36 cellular contexts compared by ENCODE assay signal in genomic region chr2:44959855-44960254, GRCh38. TPM values are rescaled to one million over a fixed set of nuclear protein-coding genes. Genes with fewer than 3 reads are reported as not detected.
DNase-seq lines count a peak whose midpoint lies in the region; ATAC-seq, FAIRE-seq and TF ChIP-seq lines count a peak whose summit lies in the region.
"Had no signal": no experiment of that assay in that cellular context is flagged by ENCODE, and none has a peak within 500 bp of the region (broad histone marks: within the 10 kb centered on the region; RNA-seq: fewer than 3 reads in every experiment).

No MANE protein-coding gene starts in this region.

- H2AFZ ChIP-seq in mammary epithelial cell (ENCODE audit: low read depth, low read length) (peak overlapping the region; percentile 23), astrocyte (ENCODE audit: low read depth, low read length) (no peak overlapping the region)
- H2AFZ ChIP-seq: GM23338 had no signal

- dilution Hi-C loops in mammary epithelial cell (cut with HindIII; ENCODE audit: low sequenced_read_pairs): loop anchor here (5.0 to 10.0 kb wide), 2 partner anchors 38 to 565 kb away; no protein-coding TSS in a partner anchor

- intact Hi-C loops in mammary epithelial cell (cut with micrococcal nuclease) (loop anchor here (5.0 kb wide), 1 partner anchor 243 kb away; no protein-coding TSS in a partner anchor), MCF 10A (cut with micrococcal nuclease) (loop anchor here (2.0 to 5.0 kb wide), 2 partner anchors 63 to 245 kb away; no protein-coding TSS in a partner anchor), vagina (cut with DNase I) (loop anchor here (5.0 to 10.0 kb wide), 2 partner anchors 473 to 915 kb away; no protein-coding TSS in a partner anchor), left lung (cut with DNase I) (loop anchor here in 1 of 2 donors (10.0 kb wide), 2 partner anchors 485 to 565 kb away; no protein-coding TSS in a partner anchor)

- no TSS peak for BruUV-seq in mammary epithelial cell (replicated peaks; lab: Mats Ljungman, UMichigan)
- no TSS peak for BruUV-seq in MCF 10A (replicated peaks; lab: Mats Ljungman, UMichigan)

- CTCF ChIA-PET in mammary epithelial cell (lab: Charles Lee; ENCODE audit: low non-redundant PET) (no interaction called here), MCF 10A (lab: Yijun Ruan, JAX) (no interaction called here)

- H3K4me2 ChIP-seq in mammary epithelial cell (ENCODE audit: insufficient read depth, low read depth, low read length) (no peak overlapping the region), astrocyte (ENCODE audit: low read length) (no peak overlapping the region)
- H3K4me2 ChIP-seq: GM23338 had no signal

- H3K4me1 ChIP-seq in mammary epithelial cell (ENCODE audit: insufficient read depth, low read length): peaks cover 26% of the 10 kb centered on the region
- peaks cover 12% of the 10 kb centered on the region for H3K4me1 ChIP-seq in astrocyte (ENCODE audit: insufficient read depth, low read length)
- H3K4me1 ChIP-seq in gastroesophageal sphincter: peaks cover 0 to 14% (median 7%) of the 10 kb centered on the region in 3 donors
- peaks cover 33% of the 10 kb centered on the region for H3K4me1 ChIP-seq in vagina
- peaks cover 7 to 11% of the 10 kb centered on the region in 2 donors for H3K4me1 ChIP-seq in left lung

- H3K4me3 ChIP-seq in mammary epithelial cell (replicated peaks in 1 of 3; ENCODE audit: insufficient read depth in 1 of 3, low read depth in 2 of 3, low read length in 3 of 3): no peak overlapping the region
- no peak overlapping the region for H3K4me3 ChIP-seq in astrocyte (ENCODE audit: insufficient read depth, low read depth, low read length)
- H3K4me3 ChIP-seq in gastroesophageal sphincter: no peak overlapping the region
- H3K4me3 ChIP-seq in vagina: no peak overlapping the region
- H3K4me3 ChIP-seq in left lung: no peak overlapping the region
- H3K4me3 ChIP-seq: GM23338 had no signal

- H3K9ac ChIP-seq in mammary epithelial cell (ENCODE audit: insufficient read depth, low read length) (no peak overlapping the region), astrocyte (ENCODE audit: low read length) (no peak overlapping the region)

- FAIRE-seq in astrocyte (lab: Jason Lieb, UNC): no peak
- FAIRE-seq: HTR-8/SVneo had no signal

- no peaks in the 10 kb centered on the region for H3K9me3 ChIP-seq in mammary epithelial cell (replicated peaks; ENCODE audit: insufficient read depth, low read length)
- no peaks in the 10 kb centered on the region for H3K9me3 ChIP-seq in astrocyte (ENCODE audit: insufficient read depth, low read depth, low read length)
- H3K9me3 ChIP-seq in gastroesophageal sphincter: no peaks in the 10 kb centered on the region
- H3K9me3 ChIP-seq in vagina: no peaks in the 10 kb centered on the region
- no peaks in the 10 kb centered on the region for H3K9me3 ChIP-seq in left lung

- POLR2A ChIA-PET in MCF 10A (lab: Yijun Ruan, JAX): no interaction called here

- H3K36me3 ChIP-seq in mammary epithelial cell (ENCODE audit: insufficient read depth, low read length): no peaks in the 10 kb centered on the region
- H3K36me3 ChIP-seq in astrocyte (ENCODE audit: insufficient read depth, low read length): no peaks in the 10 kb centered on the region
- no peaks in the 10 kb centered on the region for H3K36me3 ChIP-seq in gastroesophageal sphincter
- no peaks in the 10 kb centered on the region for H3K36me3 ChIP-seq in vagina
- H3K36me3 ChIP-seq in left lung: no peaks in the 10 kb centered on the region

- no peaks in the 10 kb centered on the region for H4K20me1 ChIP-seq in mammary epithelial cell (ENCODE audit: insufficient read depth, low read length)
- H4K20me1 ChIP-seq in astrocyte (ENCODE audit: insufficient read depth, low read length): no peaks in the 10 kb centered on the region

- 72% methylated on average over 6 of the region's 6 CpGs for WGBS in mammary epithelial cell (ENCODE audit: low coverage, missing lambda C conversion rate)
- WGBS in gastroesophageal sphincter (ENCODE audit: low coverage in 1 of 2), 2 donors: 63 to 92% methylated on average over 2 to 5 of the region's 6 CpGs

- H3K27ac ChIP-seq in mammary epithelial cell (ENCODE audit: insufficient read depth, low read depth, low read length) (no peak overlapping the region), astrocyte (ENCODE audit: low read depth, low read length) (no peak overlapping the region), gastroesophageal sphincter (peak overlapping the region in 1 of 4 donors; percentile 55), vagina (peak overlapping the region; percentile 75), left lung (no peak overlapping the region)
- H3K27ac ChIP-seq: 22Rv1 had no signal

- H3K27me3 ChIP-seq in mammary epithelial cell (ENCODE audit: insufficient read depth, low read length) (peaks cover 5% of the 10 kb centered on the region), astrocyte (ENCODE audit: insufficient read depth, low read length) (peaks cover 24% of the 10 kb centered on the region), gastroesophageal sphincter (peaks cover 89% of the 10 kb centered on the region), vagina (no peaks in the 10 kb centered on the region), left lung (peaks cover 11 to 91% of the 10 kb centered on the region in 2 donors)

- H3K4me3 Mint-ChIP-seq in MCF 10A (ENCODE audit: unreplicated experiment) (no peak overlapping the region), astrocyte (ENCODE audit: unreplicated experiment) (no peak overlapping the region)
- H3K4me3 Mint-ChIP-seq: activated CD8-positive, alpha-beta T cell treated with anti-CD3 and anti-CD28 coated beads, Interleukin-2, amount 10 ng/mL, durations not matched to agents 7 days and 5 days; activated naive CD4-positive, alpha-beta T cell treated with anti-CD3 and anti-CD28 coated beads, Interleukin-2, amount 10 ng/mL, durations not matched to agents 7 days and 5 days; brain; CD14-positive monocyte; GM23338; mesothelial cell of epicardium; natural killer cell; stimulated activated memory B cell treated with anti-CD40 and anti-IgM and Interleukin-4, amounts not matched to agents 10 μg/mL and 1 μg/mL and 100 μg/mL, for 72 hours; type B pancreatic cell had no signal

- TF ChIP-seq POLR2A in gastroesophageal sphincter (IDR thresholded peaks at IDR 0.05) (no peak), vagina (IDR thresholded peaks at IDR 0.05) (no peak)

- H3K27me3 Mint-ChIP-seq in MCF 10A (ENCODE audit: insufficient read depth, unreplicated experiment) (peaks cover 7% of the 10 kb centered on the region), astrocyte (ENCODE audit: low read depth, unreplicated experiment) (peaks cover 38% of the 10 kb centered on the region)

- H3K79me2 ChIP-seq in mammary epithelial cell (ENCODE audit: insufficient read depth, low read length) (no peaks in the 10 kb centered on the region), astrocyte (ENCODE audit: insufficient read depth, low read length) (no peaks in the 10 kb centered on the region)

- H3K4me1 Mint-ChIP-seq in MCF 10A (ENCODE audit: insufficient read depth, unreplicated experiment) (peaks cover 21% of the 10 kb centered on the region), astrocyte (ENCODE audit: low read depth, unreplicated experiment) (peaks cover 4% of the 10 kb centered on the region)

- in situ Hi-C loops in mammary epithelial cell (cut with MboI; ENCODE audit: low sequenced_read_pairs in 2 of 2): loop anchor here (25.0 kb wide), 2 partner anchors 473 to 923 kb away; no protein-coding TSS in a partner anchor

- DNase-seq in mammary epithelial cell (no peak), MCF 10A (ENCODE audit: unreplicated experiment) (no peak), astrocyte (ENCODE audit: low read depth) (no peak), vagina (ENCODE audit: extremely low spot score in 2 of 2) (no peak), GM19238 (ENCODE audit: insufficient read length, low spot score) (no peak), left lung (no peak), GOT3 (lab: John Stamatoyannopoulos, UW) (no peak)
- DNase-seq: activated CD4-positive, alpha-beta T cell treated with anti-CD3 and anti-CD28 coated beads for 4 hours; activated CD8-positive, alpha-beta T cell treated with anti-CD3 and anti-CD28 coated beads, Interleukin-2, amount 10 ng/mL, durations not matched to agents 7 days and 5 days; activated naive CD4-positive, alpha-beta T cell treated with anti-CD3 and anti-CD28 coated beads, Interleukin-2, amount 10 ng/mL, durations not matched to agents 7 days and 5 days; DMS79; GF-D8; head of caudate nucleus; islet precursor cell; KG1; MM.1S; natural killer cell; NCI-H1930; NCI-H2171 treated with DMSO at 0.1 percent for 48 hours; NCI-H510A treated with DMSO at 0.1 percent for 48 hours; occipital lobe; substantia nigra had no signal

- no peak for TF ChIP-seq EP300 in gastroesophageal sphincter (IDR thresholded peaks at IDR 0.05)

- H3K36me3 Mint-ChIP-seq in MCF 10A (ENCODE audit: insufficient read depth, unreplicated experiment) (no peaks in the 10 kb centered on the region), astrocyte (ENCODE audit: low read depth, unreplicated experiment) (peaks cover 1% of the 10 kb centered on the region)
- H3K36me3 Mint-ChIP-seq: activated naive CD4-positive, alpha-beta T cell treated with anti-CD3 and anti-CD28 coated beads, Interleukin-2, amount 10 ng/mL, durations not matched to agents 7 days and 5 days; brain; CD14-positive monocyte; mesothelial cell of epicardium; natural killer cell; stimulated activated memory B cell treated with anti-CD40 and anti-IgM and Interleukin-4, amounts not matched to agents 10 μg/mL and 1 μg/mL and 100 μg/mL, for 72 hours; type B pancreatic cell had no signal

- TF ChIP-seq CTCF in mammary epithelial cell (conservative IDR thresholded peaks at IDR 0.05 in 1 of 2, IDR thresholded peaks at IDR 0.05 in 1 of 2; ENCODE audit: extremely low read depth in 1 of 2, insufficient read depth in 1 of 2, low read depth in 1 of 2, low read length in 2 of 2) (no peak), MCF 10A (IDR thresholded peaks at IDR 0.05; ENCODE audit: unreplicated experiment) (no peak), astrocyte (IDR thresholded peaks at IDR 0.05; ENCODE audit: insufficient read depth, low read depth, low read length) (no peak), gastroesophageal sphincter (IDR thresholded peaks at IDR 0.05) (no peak), vagina (IDR thresholded peaks at IDR 0.05) (no peak), left lung (IDR thresholded peaks at IDR 0.05) (no peak)

- H3K9me3 Mint-ChIP-seq in MCF 10A (ENCODE audit: unreplicated experiment): no peaks in the 10 kb centered on the region
- H3K9me3 Mint-ChIP-seq in astrocyte (ENCODE audit: unreplicated experiment): no peaks in the 10 kb centered on the region
- H3K9me3 Mint-ChIP-seq: activated naive CD4-positive, alpha-beta T cell treated with anti-CD3 and anti-CD28 coated beads, Interleukin-2, amount 10 ng/mL, durations not matched to agents 7 days and 5 days; CD14-positive monocyte; GM23338; mesothelial cell of epicardium; natural killer cell; stimulated activated memory B cell treated with anti-CD40 and anti-IgM and Interleukin-4, amounts not matched to agents 10 μg/mL and 1 μg/mL and 100 μg/mL, for 72 hours; type B pancreatic cell had no signal

- H3K27ac Mint-ChIP-seq in MCF 10A (ENCODE audit: low read depth, unreplicated experiment) (no peak overlapping the region), astrocyte (ENCODE audit: unreplicated experiment) (peak overlapping the region; percentile 55)
- H3K27ac Mint-ChIP-seq: activated CD8-positive, alpha-beta T cell treated with anti-CD3 and anti-CD28 coated beads, Interleukin-2, amount 10 ng/mL, durations not matched to agents 7 days and 5 days; activated naive CD4-positive, alpha-beta T cell treated with anti-CD3 and anti-CD28 coated beads, Interleukin-2, amount 10 ng/mL, durations not matched to agents 7 days and 5 days; GM23338; mesothelial cell of epicardium; natural killer cell; stimulated activated memory B cell treated with anti-CD40 and anti-IgM and Interleukin-4, amounts not matched to agents 10 μg/mL and 1 μg/mL and 100 μg/mL, for 72 hours; type B pancreatic cell had no signal

- ATAC-seq in gastroesophageal sphincter (peak; percentile 24), left lung (no peak)
- ATAC-seq: activated CD8-positive, alpha-beta T cell treated with anti-CD3 and anti-CD28 coated beads, Interleukin-2, amount 10 ng/mL, durations not matched to agents 7 days and 5 days; GM23338; natural killer cell; stimulated activated memory B cell treated with anti-CD40 and anti-IgM and Interleukin-4, amounts not matched to agents 10 μg/mL and 1 μg/mL and 100 μg/mL, for 72 hours had no signal

RNA-seq across cellular contexts. Expression of gene SIX3, which starts 18.4 kb away (rescaled TPM):
- total RNA-seq in mammary epithelial cell (not detected), MCF 10A (2022) (not detected in 2 replicates), astrocyte (0.48 and 1.7 TPM in 2 replicates), gastroesophageal sphincter (under 1 TPM in 1 of 4 donors, not detected in 3; 0.15 TPM), vagina (not detected), left lung (not detected)
- polyA plus RNA-seq in mammary epithelial cell: not detected
- polyA minus RNA-seq in mammary epithelial cell: not detected
- total RNA-seq: cerebellum, lower leg skin, mesothelial cell of epicardium, occipital lobe, pulmonary artery endothelial cell, skeletal muscle tissue had no signal
- polyA plus RNA-seq: CD14-positive monocyte had no signal

RNA-seq across cellular contexts. Expression of gene SIX2, which starts 49.4 kb away (rescaled TPM):
- not detected for total RNA-seq in mammary epithelial cell
- polyA plus RNA-seq in mammary epithelial cell: 0.02 TPM
- polyA minus RNA-seq in mammary epithelial cell: not detected
- 0.96 and 1.2 TPM in 2 replicates for total RNA-seq in MCF 10A (2022)
- total RNA-seq in astrocyte: 7.4 and 10.1 TPM in 2 replicates
- total RNA-seq in gastroesophageal sphincter: 1 to 10 TPM in 3 of 4 donors, not detected in 1; 1.2 to 1.7 (median 1.5) TPM
- 16.7 TPM for total RNA-seq in vagina
- total RNA-seq in left lung: under 1 TPM; 0.26 to 0.29 TPM
- total RNA-seq: activated CD8-positive, alpha-beta T cell treated with anti-CD3 and anti-CD28 coated beads, Interleukin-2, amount 10 ng/mL, durations not matched to agents 7 days and 5 days; mesothelial cell of epicardium; natural killer cell; T-helper 2 cell treated with Interferon-gamma antibody and Interleukin-4, amounts not matched to agents 100 ng/mL and 5 ng/mL, for 36 hours had no signal
- polyA plus RNA-seq: CD14-positive monocyte had no signal
